21 cellular contexts compared by ENCODE assay signal in genomic region chr20:12386821-12387220, GRCh38.
"Had no signal": no experiment of that assay in that cellular context is flagged by ENCODE, and none has a peak within 500 bp of the region (broad histone marks: within the 10 kb centered on the region; RNA-seq: fewer than 3 reads in every experiment).

No MANE protein-coding gene starts in this region.

- H3K9ac ChIP-seq: KMS-11 had no signal

- H3K9me3 ChIP-seq: Peyer's patch, SJCRH30 had no signal

- H3K27ac Mint-ChIP-seq: IgD-negative memory B cell had no signal

- H3K4me3 ChIP-seq: K562, PC-9, Peyer's patch, SJCRH30 had no signal

- H3K36me3 ChIP-seq: Peyer's patch, SJCRH30 had no signal

- H2AFZ ChIP-seq: PC-9 had no signal

- H3K4me1 Mint-ChIP-seq: IgD-negative memory B cell had no signal

- ATAC-seq: K562, Right ventricle myocardium inferior, SK-N-SH treated with all-trans-retinoic acid at 6 μM for 48 hours had no signal

- H3K27me3 Mint-ChIP-seq: IgD-negative memory B cell had no signal

- H3K27ac ChIP-seq: HL-60, KMS-11, PC-9, Peyer's patch, SJCRH30 had no signal

- DNase-seq: Kasumi-1, NCI-H1092 treated with DMSO at 0.1 percent for 48 hours, NCI-H1436, NCI-H1694, NCI-H2029 treated with DMSO at 0.1 percent for 48 hours, NCI-H2171 treated with DMSO at 0.1 percent for 48 hours, NCI-H345, NCI-H446 treated with DMSO at 0.1 percent for 48 hours, NCI-H526 treated with DMSO at 0.1 percent for 48 hours, NCI-H748 treated with DMSO at 0.1 percent for 48 hours, PC-9, Peyer's patch, SHP77 treated with DMSO at 0.1 percent for 48 hours, SJCRH30, T-helper 1 cell had no signal

- H3K27me3 ChIP-seq: Peyer's patch, SJCRH30 had no signal

- H3K4me2 ChIP-seq: KMS-11, PC-9 had no signal

- H3K4me3 Mint-ChIP-seq: IgD-negative memory B cell had no signal

- H3K4me1 ChIP-seq: Peyer's patch, SJCRH30 had no signal
